In the genomic region with DNA sequence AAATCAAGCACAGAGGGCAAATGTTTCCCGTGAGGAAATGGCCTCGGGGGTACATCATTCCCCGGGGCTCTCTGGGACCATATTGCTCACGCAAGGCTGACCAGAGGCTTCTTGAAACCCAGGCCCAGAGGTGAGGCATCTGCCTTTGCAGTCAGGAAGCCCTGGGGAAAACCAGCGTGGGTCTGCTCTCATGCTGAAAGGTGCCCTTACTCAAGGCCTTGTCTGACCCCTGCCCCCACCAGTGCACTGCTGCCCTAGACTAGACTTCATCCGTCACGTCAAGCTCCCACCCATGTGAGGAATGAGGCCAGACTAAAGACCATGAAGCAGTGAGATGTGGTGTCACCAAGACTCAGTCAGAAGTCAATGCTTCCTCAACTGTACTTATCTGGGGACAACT, we compare ENCODE assay signal across 1 cellular context.
A peak's percentile ranks its signal among the peaks of the same experiment; 100 is the strongest.
TF ChIP-seq lines count a peak whose summit lies in the region.

No MANE protein-coding gene starts in this region.

TF ChIP-seq in GM12878, 131 proteins besides CTCF, POLR2A, EP300 and RAD21:
- TF ChIP-seq, protein P1, sequence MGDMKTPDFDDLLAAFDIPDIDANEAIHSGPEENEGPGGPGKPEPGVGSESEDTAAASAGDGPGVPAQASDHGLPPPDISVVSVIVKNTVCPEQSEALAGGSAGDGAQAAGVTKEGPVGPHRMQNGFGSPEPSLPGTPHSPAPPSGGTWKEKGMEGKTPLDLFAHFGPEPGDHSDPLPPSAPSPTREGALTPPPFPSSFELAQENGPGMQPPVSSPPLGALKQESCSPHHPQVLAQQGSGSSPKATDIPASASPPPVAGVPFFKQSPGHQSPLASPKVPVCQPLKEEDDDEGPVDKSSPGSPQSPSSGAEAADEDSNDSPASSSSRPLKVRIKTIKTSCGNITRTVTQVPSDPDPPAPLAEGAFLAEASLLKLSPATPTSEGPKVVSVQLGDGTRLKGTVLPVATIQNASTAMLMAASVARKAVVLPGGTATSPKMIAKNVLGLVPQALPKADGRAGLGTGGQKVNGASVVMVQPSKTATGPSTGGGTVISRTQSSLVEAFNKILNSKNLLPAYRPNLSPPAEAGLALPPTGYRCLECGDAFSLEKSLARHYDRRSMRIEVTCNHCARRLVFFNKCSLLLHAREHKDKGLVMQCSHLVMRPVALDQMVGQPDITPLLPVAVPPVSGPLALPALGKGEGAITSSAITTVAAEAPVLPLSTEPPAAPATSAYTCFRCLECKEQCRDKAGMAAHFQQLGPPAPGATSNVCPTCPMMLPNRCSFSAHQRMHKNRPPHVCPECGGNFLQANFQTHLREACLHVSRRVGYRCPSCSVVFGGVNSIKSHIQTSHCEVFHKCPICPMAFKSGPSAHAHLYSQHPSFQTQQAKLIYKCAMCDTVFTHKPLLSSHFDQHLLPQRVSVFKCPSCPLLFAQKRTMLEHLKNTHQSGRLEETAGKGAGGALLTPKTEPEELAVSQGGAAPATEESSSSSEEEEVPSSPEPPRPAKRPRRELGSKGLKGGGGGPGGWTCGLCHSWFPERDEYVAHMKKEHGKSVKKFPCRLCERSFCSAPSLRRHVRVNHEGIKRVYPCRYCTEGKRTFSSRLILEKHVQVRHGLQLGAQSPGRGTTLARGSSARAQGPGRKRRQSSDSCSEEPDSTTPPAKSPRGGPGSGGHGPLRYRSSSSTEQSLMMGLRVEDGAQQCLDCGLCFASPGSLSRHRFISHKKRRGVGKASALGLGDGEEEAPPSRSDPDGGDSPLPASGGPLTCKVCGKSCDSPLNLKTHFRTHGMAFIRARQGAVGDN (IDR thresholded peaks at IDR 0.05), result 0 out of 2 replicates have a peak, but pooled peaks have one; percentile 36
- TF ChIP-seq SMARCA5 (IDR thresholded peaks at IDR 0.05) (no peak), RBBP5 (conservative IDR thresholded peaks at IDR 0.05) (no peak)
